Comparison of ENCODE assay signal across 17 cellular contexts in the genomic region with DNA sequence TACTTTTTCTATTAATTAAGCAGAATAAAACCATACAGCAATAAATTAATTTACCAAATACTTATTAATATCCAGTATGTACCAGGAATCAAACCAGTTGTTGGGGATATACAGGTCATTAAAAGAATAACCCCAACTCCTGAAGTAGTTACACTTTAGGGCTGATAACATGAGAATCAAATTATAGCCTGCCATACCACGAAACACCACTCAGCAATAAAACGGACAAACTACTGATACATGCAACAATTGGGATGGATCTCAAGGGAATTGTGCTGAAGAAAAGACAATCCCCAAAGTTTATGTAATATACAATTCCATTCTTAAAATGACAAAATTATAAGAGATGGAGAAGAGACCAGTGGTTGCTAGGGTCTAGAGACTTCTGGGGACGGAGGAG. TPM values are rescaled to one million over a fixed set of nuclear protein-coding genes. Genes with fewer than 3 reads are reported as not detected.
DNase-seq lines count a peak whose midpoint lies in the region; ATAC-seq and TF ChIP-seq lines count a peak whose summit lies in the region.
"Had no signal": no experiment of that assay in that cellular context is flagged by ENCODE, and none has a peak within 500 bp of the region (broad histone marks: within the 10 kb centered on the region; RNA-seq: fewer than 3 reads in every experiment).

No MANE protein-coding gene starts in this region.

- peaks cover 41% of the 10 kb centered on the region for H3K4me1 Mint-ChIP-seq in CD14-positive monocyte

- intact Hi-C loops in CD14-positive monocyte (cut with micrococcal nuclease): loop anchor here in 1 of 2 donors (10.0 kb wide), 1 partner anchor 165 kb away; no protein-coding TSS in a partner anchor

- H2AFZ ChIP-seq in osteoblast (ENCODE audit: low read length): no peak overlapping the region

- H3K27me3 ChIP-seq in HL-60 (ENCODE audit: insufficient read depth, poor library complexity, severe bottlenecking) (no peaks in the 10 kb centered on the region), brain microvascular endothelial cell (replicated peaks) (no peaks in the 10 kb centered on the region), osteoblast (ENCODE audit: insufficient read depth, low read length) (no peaks in the 10 kb centered on the region), Peyer's patch (no peaks in the 10 kb centered on the region)

- H3K4me3 Mint-ChIP-seq in CD14-positive monocyte: no peak overlapping the region
- H3K4me3 Mint-ChIP-seq: activated naive CD8-positive, alpha-beta T cell treated with anti-CD3 and anti-CD28 coated beads for 36 hours; T-helper 2 cell treated with Interferon-gamma antibody and Interleukin-4, amounts not matched to agents 5 μg/mL and 100 μg/mL, for 36 hours had no signal

- peaks cover 15% of the 10 kb centered on the region for H3K4me1 ChIP-seq in osteoblast (ENCODE audit: insufficient read depth, low read length)
- no peaks in the 10 kb centered on the region for H3K4me1 ChIP-seq in Peyer's patch
- H3K4me1 ChIP-seq: prostate gland had no signal

- in situ Hi-C loops in brain microvascular endothelial cell (cut with HindIII; ENCODE audit: low pct_ligation_motif_present, low sequenced_read_pairs): no loop called here

- H3K4me3 ChIP-seq in HL-60 (replicated peaks; ENCODE audit: insufficient read depth, low read length) (no peak overlapping the region), brain microvascular endothelial cell (ENCODE audit: low read depth, low read length) (no peak overlapping the region), osteoblast (ENCODE audit: insufficient read depth, low read length) (no peak overlapping the region), Peyer's patch (no peak overlapping the region)
- H3K4me3 ChIP-seq: prostate gland had no signal

- no peaks in the 10 kb centered on the region for H3K9me3 ChIP-seq in osteoblast (ENCODE audit: low read depth, low read length)
- H3K9me3 ChIP-seq in Peyer's patch: no peaks in the 10 kb centered on the region
- H3K9me3 ChIP-seq: prostate gland had no signal

- peaks cover 0 to 2% (median 0%) of the 10 kb centered on the region in 3 donors for H3K27me3 Mint-ChIP-seq in CD14-positive monocyte (ENCODE audit: low read depth in 3 of 3)
- H3K27me3 Mint-ChIP-seq: activated naive CD8-positive, alpha-beta T cell treated with anti-CD3 and anti-CD28 coated beads for 36 hours had no signal

- H3K36me3 ChIP-seq in brain microvascular endothelial cell (replicated peaks): peaks cover 21% of the 10 kb centered on the region
- H3K36me3 ChIP-seq in osteoblast (ENCODE audit: insufficient read depth, low read length): peaks cover 62% of the 10 kb centered on the region
- peaks cover 0 to 78% (median 0%) of the 10 kb centered on the region in 3 donors for H3K36me3 ChIP-seq in Peyer's patch

- H3K27ac ChIP-seq in HL-60 (replicated peaks) (peak overlapping the region; percentile 28), brain microvascular endothelial cell (peak overlapping the region; percentile 61), osteoblast (ENCODE audit: low read depth, low read length) (no peak overlapping the region), Peyer's patch (no peak overlapping the region)
- H3K27ac ChIP-seq: C4-2B, prostate gland had no signal

- H3K79me2 ChIP-seq in osteoblast (ENCODE audit: insufficient read depth, low read length): no peaks in the 10 kb centered on the region

- H3K9me3 Mint-ChIP-seq in CD14-positive monocyte: peaks cover 0 to 6% (median 0%) of the 10 kb centered on the region in 7 donors
- H3K9me3 Mint-ChIP-seq: activated naive CD8-positive, alpha-beta T cell treated with anti-CD3 and anti-CD28 coated beads for 36 hours; T-helper 2 cell treated with Interferon-gamma antibody and Interleukin-4, amounts not matched to agents 5 μg/mL and 100 μg/mL, for 36 hours had no signal

- ATAC-seq in GM18520 (IDR thresholded peaks at IDR 0.05; ENCODE audit: unreplicated experiment) (no peak), HG02571 (IDR thresholded peaks at IDR 0.05; ENCODE audit: unreplicated experiment) (no peak)

- DNase-seq in CD14-positive monocyte (ENCODE audit: low spot score): no peak
- DNase-seq in HL-60 (ENCODE audit: low read depth in 1 of 2, low spot score in 1 of 2): no peak
- DNase-seq in brain microvascular endothelial cell: no peak
- DNase-seq in osteoblast (ENCODE audit: insufficient read length, low spot score, missing footprints): no peak
- DNase-seq in Peyer's patch: no peak
- DNase-seq: activated CD8-positive, alpha-beta memory T cell treated with anti-CD3 and anti-CD28 coated beads, Interleukin-2, amount 50 U/mL, for 48 hours; activated effector memory CD4-positive, alpha-beta T cell treated with Interleukin-2 at 50 U/mL for 16 hours; activated naive CD8-positive, alpha-beta T cell treated with anti-CD3 and anti-CD28 coated beads for 36 hours; cerebellar nuclear complex; kidney; NCI-H1694 treated with DMSO at 0.1 percent for 48 hours; stimulated activated CD8-positive, alpha-beta memory T cell treated with anti-CD3 and anti-CD28 coated beads, Interleukin-4, amount 100 ng/mL, for 48 hours had no signal

- TF ChIP-seq CTCF in CD14-positive monocyte (IDR thresholded peaks at IDR 0.05): no peak
- TF ChIP-seq CTCF in HL-60 (IDR thresholded peaks at IDR 0.05; ENCODE audit: insufficient read depth, low read length): no peak
- no peak for TF ChIP-seq CTCF in brain microvascular endothelial cell (IDR thresholded peaks at IDR 0.05; ENCODE audit: low read depth, low read length, missing control alignments)
- no peak for TF ChIP-seq CTCF in osteoblast (IDR thresholded peaks at IDR 0.05; ENCODE audit: extremely low read depth, low read depth, low read length)
- TF ChIP-seq CTCF in Peyer's patch (IDR thresholded peaks at IDR 0.05): no peak

- H3K27ac Mint-ChIP-seq in CD14-positive monocyte: peak overlapping the region; percentile 86 to 94 (median 93)
- H3K27ac Mint-ChIP-seq: activated naive CD8-positive, alpha-beta T cell treated with anti-CD3 and anti-CD28 coated beads for 36 hours; T-helper 2 cell treated with Interferon-gamma antibody and Interleukin-4, amounts not matched to agents 5 μg/mL and 100 μg/mL, for 36 hours had no signal

- no peak for TF ChIP-seq POLR2A in Peyer's patch (IDR thresholded peaks at IDR 0.05)

- peak overlapping the region; percentile 49 for H3K4me2 ChIP-seq in osteoblast (ENCODE audit: insufficient read depth, low read length)

- peaks cover 53 to 66% of the 10 kb centered on the region in 2 donors for H3K36me3 Mint-ChIP-seq in CD14-positive monocyte

- no peaks in the 10 kb centered on the region for H4K20me1 ChIP-seq in osteoblast (ENCODE audit: insufficient read depth, low read length)

RNA-seq across cellular contexts. Expression of a gene that starts 22.7 kb away (rescaled TPM):
- 10 to 100 TPM; 75.3 to 96.7 TPM for polyA plus RNA-seq in CD14-positive monocyte
- total RNA-seq in osteoblast: 47.7 and 48.1 TPM in 2 replicates
- total RNA-seq in Peyer's patch: 10 to 100 TPM; 24.4 to 38.8 (median 29.8) TPM

RNA-seq across cellular contexts. Expression of a gene that starts 42.6 kb away (rescaled TPM):
- polyA plus RNA-seq in CD14-positive monocyte: 10 to 100 TPM; 42.0 to 43.8 TPM
- total RNA-seq in osteoblast: 28.6 and 38.6 TPM in 2 replicates
- 10 to 100 TPM; 28.7 to 87.4 (median 41.1) TPM for total RNA-seq in Peyer's patch

Comparison
In these comparisons a context has a peak if more than half of its experiments do, and no peak if none do; other contexts are left out.
1. H3K27ac ChIP-seq: peak in HL-60 (single experiment) and brain microvascular endothelial cell (single experiment); none in osteoblast (single experiment) and Peyer's patch (0 of 4).